ENCODE assay signal across 7 cellular contexts in the genomic region with DNA sequence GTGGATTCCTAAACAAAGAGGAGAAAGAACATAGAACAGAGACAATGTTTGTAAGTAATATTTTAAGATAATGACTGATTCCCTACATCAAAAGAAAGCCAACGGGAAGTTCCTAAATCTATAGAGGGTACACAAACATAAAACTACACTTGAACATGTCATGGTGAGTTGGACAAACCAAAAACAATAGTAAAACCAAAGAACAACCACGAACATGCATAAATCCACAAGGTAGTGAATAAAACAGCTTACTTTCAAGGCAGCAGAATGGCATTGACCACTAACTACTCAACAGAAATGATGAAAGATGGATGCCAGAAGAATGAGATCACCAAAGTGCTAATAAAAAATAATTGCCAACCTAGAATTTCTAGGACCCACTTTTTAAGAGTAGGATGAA. TPM values are rescaled to one million over a fixed set of nuclear protein-coding genes. Genes with fewer than 3 reads are reported as not detected.
"Had no signal": no experiment of that assay in that cellular context is flagged by ENCODE, and none has a peak within 500 bp of the region (broad histone marks: within the 10 kb centered on the region; RNA-seq: fewer than 3 reads in every experiment).

No MANE protein-coding gene starts in this region.

RNA-seq across cellular contexts. Expression of gene SOX11, which starts 39.5 kb away (rescaled TPM):
- total RNA-seq: dermis microvascular lymphatic vessel endothelial cell, esophagus mucosa, esophagus squamous epithelium, gastrocnemius medialis, lung microvascular endothelial cell, mesenteric fat pad had no signal
- polyA plus RNA-seq: keratinocyte had no signal
